In the genomic region with DNA sequence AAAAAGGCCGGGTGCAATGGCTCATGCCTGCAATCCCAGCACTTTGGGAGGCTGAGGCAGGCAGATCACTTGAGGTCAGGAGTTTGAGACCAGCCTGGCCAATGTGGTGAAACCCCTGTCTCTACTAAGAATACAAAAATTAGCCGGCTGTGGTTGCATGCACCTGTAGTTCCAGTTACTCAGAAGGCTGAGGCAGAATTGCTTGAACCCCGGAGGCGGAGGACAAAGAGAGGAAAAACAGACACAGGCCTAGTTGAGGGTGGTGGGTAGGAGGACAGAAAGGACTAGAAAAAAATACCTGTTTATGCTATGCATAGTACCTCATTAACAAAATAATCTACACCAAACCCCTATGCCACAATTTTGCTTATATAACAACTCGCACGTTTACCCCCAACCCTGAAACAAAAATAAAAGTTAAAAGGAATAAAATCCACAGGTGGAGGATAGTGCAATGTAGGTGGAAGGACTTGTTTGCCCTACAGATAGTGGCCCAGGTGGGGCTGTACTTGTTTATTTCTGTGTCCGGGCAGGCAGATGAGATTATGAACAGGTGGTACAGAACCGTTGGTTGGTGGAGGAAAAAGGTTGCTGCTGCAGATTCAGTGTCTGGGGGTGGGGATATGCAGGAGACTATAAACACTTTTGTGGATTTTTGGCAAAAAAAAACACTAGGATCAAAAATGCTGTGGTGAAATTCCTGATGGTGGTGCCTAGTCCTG, we compare ENCODE assay signal across 18 cellular contexts. TPM values are rescaled to one million over a fixed set of nuclear protein-coding genes. Genes with fewer than 3 reads are reported as not detected.
DNase-seq lines count a peak whose midpoint lies in the region; ATAC-seq and TF ChIP-seq lines count a peak whose summit lies in the region.
"Had no signal": no experiment of that assay in that cellular context is flagged by ENCODE, and none has a peak within 500 bp of the region (broad histone marks: within the 10 kb centered on the region; RNA-seq: fewer than 3 reads in every experiment).

No MANE protein-coding gene starts in this region.

- H3K9me3 Mint-ChIP-seq in activated T-helper 17 cell treated with anti-CD3 and anti-CD28 coated beads, Interleukin-2, amount 50 U/mL, for 72 hours, result no peaks in the 10 kb centered on the region

- H3K27me3 ChIP-seq in cardiac muscle cell (no peaks in the 10 kb centered on the region), right cardiac atrium (ENCODE audit: control insufficient read depth, insufficient read depth) (no peaks in the 10 kb centered on the region), thyroid gland (no peaks in the 10 kb centered on the region)

- ATAC-seq in left cardiac atrium (no peak), right cardiac atrium (no peak)
- ATAC-seq in activated T-helper 17 cell treated with anti-CD3 and anti-CD28 coated beads, Interleukin-2, amount 50 U/mL, for 72 hours (replicated peaks), result no peak
- ATAC-seq: activated CD4-positive, CD25-positive, alpha-beta regulatory T cell treated with anti-CD3 and anti-CD28 coated beads, Interleukin-2, amount 50 U/mL, for 24 hours; HCT116; left lobe of liver; stimulated activated memory B cell treated with anti-CD40 and anti-IgM and Interleukin-4, amounts not matched to agents 10 μg/mL and 1 μg/mL and 100 μg/mL, for 72 hours had no signal

- no peak for TF ChIP-seq CTCF in cardiac muscle cell (IDR thresholded peaks at IDR 0.05; ENCODE audit: low read depth, low read length)
- TF ChIP-seq CTCF in thyroid gland (IDR thresholded peaks at IDR 0.05), result no peak

- no peaks in the 10 kb centered on the region for H3K27me3 Mint-ChIP-seq in activated T-helper 17 cell treated with anti-CD3 and anti-CD28 coated beads, Interleukin-2, amount 50 U/mL, for 72 hours
- H3K27me3 Mint-ChIP-seq: stimulated activated memory B cell treated with anti-CD40 and anti-IgM and Interleukin-4, amounts not matched to agents 10 μg/mL and 1 μg/mL and 100 μg/mL, for 72 hours had no signal

- H3K9me3 ChIP-seq in cardiac muscle cell (ENCODE audit: low read depth) (no peaks in the 10 kb centered on the region), right cardiac atrium (ENCODE audit: control insufficient read depth, low read length) (no peaks in the 10 kb centered on the region), thyroid gland (no peaks in the 10 kb centered on the region)

- H3K27ac ChIP-seq in cardiac muscle cell (peak overlapping the region; percentile 28), right cardiac atrium (ENCODE audit: low read length) (peak overlapping the region; percentile 78), thyroid gland (peak overlapping the region; percentile 74 to 92 (median 89))

- DNase-seq in cardiac muscle cell (ENCODE audit: low read depth in 1 of 2, low spot score in 1 of 2) (no peak), left cardiac atrium (no peak), RPMI8226 (peak; percentile 89), right cardiac atrium (no peak), thyroid gland (no peak), CD1c-positive myeloid dendritic cell (ENCODE audit: extremely low spot score) (no peak), dedifferentiated amniotic fluid mesenchymal stem cell (ENCODE audit: extremely low spot score) (no peak)
- DNase-seq: KG1, NCI-H1105 treated with DMSO at 0.1 percent for 48 hours, posterior cingulate gyrus, SHP77 treated with DMSO at 0.1 percent for 48 hours, T-helper 2 cell had no signal

- peaks cover 13% of the 10 kb centered on the region for H3K4me1 Mint-ChIP-seq in activated T-helper 17 cell treated with anti-CD3 and anti-CD28 coated beads, Interleukin-2, amount 50 U/mL, for 72 hours

- no peak for TF ChIP-seq POLR2A in thyroid gland (IDR thresholded peaks at IDR 0.05)

- peaks cover 57% of the 10 kb centered on the region for H3K36me3 Mint-ChIP-seq in activated T-helper 17 cell treated with anti-CD3 and anti-CD28 coated beads, Interleukin-2, amount 50 U/mL, for 72 hours (ENCODE audit: low read depth)

- intact Hi-C loops in left cardiac atrium (cut with DNase I) (no loop called here), right cardiac atrium (cut with DNase I) (no loop called here), thyroid gland (cut with DNase I) (no loop called here)

- H3K4me3 ChIP-seq in cardiac muscle cell (no peak overlapping the region), right cardiac atrium (ENCODE audit: low read length) (no peak overlapping the region), thyroid gland (replicated peaks in 1 of 3) (peak overlapping the region in 1 of 3 donors; percentile 2)

- H3K4me1 ChIP-seq in cardiac muscle cell (ENCODE audit: low read depth) (no peaks in the 10 kb centered on the region), right cardiac atrium (ENCODE audit: control insufficient read depth, insufficient read depth, low read length) (peaks cover 3% of the 10 kb centered on the region), thyroid gland (peaks cover 58 to 69% of the 10 kb centered on the region in 2 donors)

- 82% methylated on average over 8 of the region's 8 CpGs for WGBS in right cardiac atrium
- 88% methylated on average over 8 of the region's 8 CpGs for whole genome bisulfite sequencing in thyroid gland, 2 donors

- H3K27ac Mint-ChIP-seq in activated T-helper 17 cell treated with anti-CD3 and anti-CD28 coated beads, Interleukin-2, amount 50 U/mL, for 72 hours, result no peak overlapping the region
- H3K27ac Mint-ChIP-seq: activated T-helper 1 cell treated with anti-CD3 and anti-CD28 coated beads, Interleukin-12 subunit alpha, Interleukin-12 subunit beta, Interleukin-2, Interleukin-4 antibody, amounts not matched to agents 30 ng/mL and 10 ng/mL and 1 ng/mL, durations not matched to agents 14 hours and 24 hours and 36 hours; stimulated activated memory B cell treated with anti-CD40 and anti-IgM and Interleukin-4, amounts not matched to agents 10 μg/mL and 1 μg/mL and 100 μg/mL, for 72 hours had no signal

- H3K36me3 ChIP-seq in cardiac muscle cell, result no peaks in the 10 kb centered on the region
- no peaks in the 10 kb centered on the region for H3K36me3 ChIP-seq in thyroid gland

- no peak overlapping the region for H3K4me3 Mint-ChIP-seq in activated T-helper 17 cell treated with anti-CD3 and anti-CD28 coated beads, Interleukin-2, amount 50 U/mL, for 72 hours
- H3K4me3 Mint-ChIP-seq: activated T-helper 1 cell treated with anti-CD3 and anti-CD28 coated beads, Interleukin-12 subunit alpha, Interleukin-12 subunit beta, Interleukin-2, Interleukin-4 antibody, amounts not matched to agents 30 ng/mL and 10 ng/mL and 1 ng/mL, durations not matched to agents 14 hours and 24 hours and 36 hours; stimulated activated memory B cell treated with anti-CD40 and anti-IgM and Interleukin-4, amounts not matched to agents 10 μg/mL and 1 μg/mL and 100 μg/mL, for 72 hours had no signal

RNA-seq across cellular contexts. Expression of gene ZNF680, which starts 5.1 kb away (rescaled TPM):
- total RNA-seq in cardiac muscle cell, result 10.0 and 12.2 TPM in 2 replicates
- polyA plus RNA-seq in cardiac muscle cell, result 13.0 and 16.0 TPM in 2 replicates
- 10 to 100 TPM; 17.9 to 20.7 TPM for total RNA-seq in left cardiac atrium
- total RNA-seq in right cardiac atrium, result 10 to 100 TPM; 24.2 to 29.8 (median 26.6) TPM
- 11.9 TPM for polyA plus RNA-seq in right cardiac atrium
- 10 to 100 TPM; 72.4 to 86.1 (median 84.1) TPM for total RNA-seq in thyroid gland
- total RNA-seq in activated T-helper 17 cell treated with anti-CD3 and anti-CD28 coated beads, Interleukin-2, amount 50 U/mL, for 72 hours, result 10 to 100 TPM; 12.1 to 21.5 TPM

Comparison
In these comparisons a context has a peak if more than half of its experiments do, and no peak if none do; other contexts are left out.
1. H3K27ac ChIP-seq: peak in every context shown above with its lines; median percentile 89 in thyroid gland; 78 in right cardiac atrium; 28 in cardiac muscle cell.